Comparison of ENCODE assay signal across 9 cellular contexts in genomic region chr11:20397281-20397680, GRCh38. TPM values are rescaled to one million over a fixed set of nuclear protein-coding genes. Genes with fewer than 3 reads are reported as not detected.
A peak's percentile ranks its signal among the peaks of the same experiment; 100 is the strongest.
DNase-seq lines count a peak whose midpoint lies in the region; ATAC-seq and TF ChIP-seq lines count a peak whose summit lies in the region.
"Had no signal": no experiment of that assay in that cellular context is flagged by ENCODE, and none has a peak within 500 bp of the region (broad histone marks: within the 10 kb centered on the region; RNA-seq: fewer than 3 reads in every experiment).

No MANE protein-coding gene starts in this region.

- no peaks in the 10 kb centered on the region for H3K27me3 Mint-ChIP-seq in T-cell

- no peak for TF ChIP-seq POLR2A in spleen (IDR thresholded peaks at IDR 0.05)

- WGBS in spleen, 5 donors = 69 to 79% (median 75%) methylated on average over 3 of the region's 3 CpGs

- POLR2A ChIA-PET in BJ (lab: Charles Lee) = no interaction called here
- POLR2A ChIA-PET in T-cell (lab: Charles Lee) = no interaction called here

- H3K4me3 ChIP-seq in BJ (ENCODE audit: low read depth, low read length) (no peak overlapping the region), spleen (no peak overlapping the region)
- H3K4me3 ChIP-seq: skin epidermis had no signal

- no peaks in the 10 kb centered on the region for H3K27me3 ChIP-seq in BJ (ENCODE audit: control insufficient read depth, insufficient read depth, low read length)
- no peaks in the 10 kb centered on the region for H3K27me3 ChIP-seq in foreskin keratinocyte
- no peaks in the 10 kb centered on the region for H3K27me3 ChIP-seq in spleen (replicated peaks in 1 of 7)

- H3K4me1 Mint-ChIP-seq in T-cell = peaks cover 8 to 23% (median 14%) of the 10 kb centered on the region in 3 donors

- H3K27ac ChIP-seq in foreskin keratinocyte (no peak overlapping the region), spleen (no peak overlapping the region)
- H3K27ac ChIP-seq: skin epidermis had no signal

- CTCF ChIA-PET in BJ (lab: Yijun Ruan, JAX) (interaction anchor here (0.7 to 3.5 kb wide), 22 partner anchors 8 to 406 kb away, joined by 3 to 49 read pairs (median 4); no protein-coding TSS in a partner anchor), T-cell (lab: Charles Lee) (interaction anchor here (0.6 to 1.8 kb wide), 11 partner anchors 8 to 269 kb away, joined by 3 to 8 read pairs (median 4); no protein-coding TSS in a partner anchor)

- H3K36me3 ChIP-seq in BJ (ENCODE audit: control insufficient read depth, insufficient read depth, low read length) (peaks cover 1% of the 10 kb centered on the region), spleen (peaks cover 0 to 93% (median 27%) of the 10 kb centered on the region in 6 donors)

- TF ChIP-seq CTCF in BJ (IDR thresholded peaks at IDR 0.05; ENCODE audit: insufficient read depth, low read depth, low read length) = peak; percentile 72
- TF ChIP-seq CTCF in foreskin keratinocyte (conservative IDR thresholded peaks at IDR 0.05) = peak; percentile 71
- peak in 7 of 11 experiments; percentile 10 to 40 (median 36) for TF ChIP-seq CTCF in spleen (IDR thresholded peaks at IDR 0.05 in 8 of 11, conservative IDR thresholded peaks at IDR 0.05 in 3 of 11)

- DNase-seq in BJ (ENCODE audit: low read depth) (no peak), NCI-H146 (lab: John Stamatoyannopoulos, UW) (peak; percentile 71), T-cell (peak in 12 of 34 experiments; percentile 1 to 28 (median 12)), foreskin keratinocyte (peak in 1 of 2 donors; percentile 37), spleen (no peak)
- no peak for DNase-seq in activated CD4-positive, alpha-beta T cell treated with anti-CD3 and anti-CD28 coated beads for 48 hours

- H3K9me3 Mint-ChIP-seq in T-cell = no peaks in the 10 kb centered on the region

- H3K9me3 ChIP-seq in spleen = no peaks in the 10 kb centered on the region

- intact Hi-C loops in spleen (cut with DNase I; ENCODE audit: low total_unique reads) = loop anchor here (10.0 kb wide), 1 partner anchor 218 kb away; no protein-coding TSS in a partner anchor

- H3K36me3 Mint-ChIP-seq in T-cell = peaks cover 39% of the 10 kb centered on the region

- no peak overlapping the region for H3K4me3 Mint-ChIP-seq in T-cell

- ATAC-seq in GM18498 (IDR thresholded peaks at IDR 0.05; ENCODE audit: unreplicated experiment) (peak; percentile 85), HG02759 (IDR thresholded peaks at IDR 0.05; ENCODE audit: unreplicated experiment) (peak; percentile 93), T-cell (replicated peaks in 1 of 4) (peak; percentile 75 to 86 (median 80)), foreskin keratinocyte (peak; percentile 94)

- H3K4me1 ChIP-seq in foreskin keratinocyte (no peaks in the 10 kb centered on the region), spleen (peaks cover 0 to 7% (median 0%) of the 10 kb centered on the region in 6 donors)

- no peak overlapping the region for H3K27ac Mint-ChIP-seq in T-cell

RNA-seq across cellular contexts. Expression of gene PRMT3, which starts 9.8 kb away (rescaled TPM):
- polyA plus RNA-seq in BJ (2011; rRNA removed) (5.6 and 11.4 TPM in 2 replicates), foreskin keratinocyte (10.5 and 12.7 TPM in 2 replicates), spleen (1 to 10 TPM; 6.9 to 9.2 (median 8.8) TPM)
- 4.8 and 6.2 TPM in 2 replicates for polyA minus RNA-seq in BJ (2011; rRNA and poly(A)+ RNA removed)
- total RNA-seq in T-cell (10 to 100 TPM; 12.9 to 19.5 (median 17.2) TPM), foreskin keratinocyte (22.4 and 26.5 TPM in 2 replicates), spleen (10 to 100 TPM; 12.8 to 20.7 (median 14.2) TPM)

RNA-seq across cellular contexts. Expression of gene HTATIP2, which starts 33.8 kb away (rescaled TPM):
- 20.2 and 34.6 TPM in 2 replicates for polyA plus RNA-seq in BJ (2011; rRNA removed)
- 8.4 and 10.8 TPM in 2 replicates for polyA minus RNA-seq in BJ (2011; rRNA and poly(A)+ RNA removed)
- 10 to 100 TPM; 16.0 to 46.9 (median 40.0) TPM for total RNA-seq in T-cell
- 24.2 and 26.7 TPM in 2 replicates for total RNA-seq in foreskin keratinocyte
- polyA plus RNA-seq in foreskin keratinocyte = 32.8 and 35.0 TPM in 2 replicates
- 10 to 100 TPM; 35.6 to 70.2 (median 43.2) TPM for total RNA-seq in spleen
- 10 to 100 TPM; 24.3 to 42.7 (median 30.6) TPM for polyA plus RNA-seq in spleen
